In the genomic region with DNA sequence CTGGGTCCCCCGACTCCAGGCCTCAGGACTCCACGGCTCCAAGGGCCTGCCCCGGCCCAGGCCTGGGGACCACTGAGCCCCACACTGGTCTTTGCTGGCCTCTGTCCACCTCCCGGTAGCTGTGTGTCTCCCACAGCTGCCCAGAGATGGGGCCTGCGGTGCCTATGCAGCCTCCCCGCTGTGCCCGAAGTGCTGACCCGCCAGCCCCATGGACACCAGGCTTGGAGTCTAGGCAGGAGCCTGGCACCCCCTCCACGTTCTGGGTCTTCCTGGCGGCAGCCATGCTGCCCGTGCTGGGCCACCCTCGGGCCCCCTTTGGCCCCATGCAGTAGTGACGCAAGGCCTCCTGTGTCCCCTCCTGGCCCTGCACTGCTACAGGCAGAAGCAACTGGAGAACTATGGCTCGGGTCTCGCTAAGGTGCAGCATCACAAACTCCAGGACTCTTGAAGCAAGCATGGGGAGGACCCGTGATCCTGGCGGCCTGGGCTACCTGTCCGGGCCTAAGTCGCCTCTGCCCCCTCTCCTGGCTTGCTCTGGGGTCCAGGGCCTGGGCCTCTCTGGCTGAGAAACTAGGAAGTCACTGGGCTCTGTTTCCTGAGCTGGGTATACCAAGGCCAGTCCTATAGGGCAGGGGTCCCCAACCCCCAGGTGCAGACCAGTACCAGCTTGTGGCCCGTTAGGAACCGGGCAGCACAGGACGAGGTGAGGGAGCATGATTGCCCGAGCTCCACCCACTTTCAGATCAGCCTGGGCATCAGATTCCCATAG, we compare ENCODE assay signal across 6 cellular contexts. TPM values are rescaled to one million over a fixed set of nuclear protein-coding genes. Genes with fewer than 3 reads are reported as not detected.
DNase-seq lines count a peak whose midpoint lies in the region; ATAC-seq and TF ChIP-seq lines count a peak whose summit lies in the region.

No MANE protein-coding gene starts in this region.

- peak; percentile 0 for ATAC-seq in GM19438 (IDR thresholded peaks at IDR 0.05; ENCODE audit: low read depth, unreplicated experiment)
- peak; percentile 15 for ATAC-seq in Right ventricle myocardium superior (ENCODE audit: poor library complexity)

- WGBS in thymus, result 67% methylated on average over 23 of the region's 23 CpGs

- H3K9me3 ChIP-seq in PC-9 (ENCODE audit: insufficient read depth, low read depth) (no peaks in the 10 kb centered on the region), thymus (ENCODE audit: control insufficient read depth) (no peaks in the 10 kb centered on the region)

- H3K9me2 ChIP-seq in PC-9 (ENCODE audit: insufficient read depth), result no peaks in the 10 kb centered on the region

- no peaks in the 10 kb centered on the region for H4K20me1 ChIP-seq in PC-9 (ENCODE audit: insufficient read depth)

- H3K4me1 ChIP-seq in PC-9 (replicated peaks; ENCODE audit: insufficient read depth) (peaks cover 14% of the 10 kb centered on the region), thymus (ENCODE audit: control insufficient read depth, insufficient read depth, low read length) (peaks cover 16% of the 10 kb centered on the region)

- H2AFZ ChIP-seq in PC-9, result peak overlapping the region; percentile 94

- H3K27me3 ChIP-seq in PC-9 (ENCODE audit: insufficient read depth, low read depth), result no peaks in the 10 kb centered on the region
- no peaks in the 10 kb centered on the region for H3K27me3 ChIP-seq in thymus (ENCODE audit: control insufficient read depth, insufficient read depth)

- DNase-seq in PC-9, result no peak
- DNase-seq in Right ventricle myocardium superior, result peak; percentile 52
- no peak for DNase-seq in retina
- no peak for DNase-seq in HPDE6-E6E7 (ENCODE audit: extremely low spot score)

- peak overlapping the region; percentile 79 for H3K4me3 ChIP-seq in PC-9
- peak overlapping the region; percentile 98 for H3K4me3 ChIP-seq in thymus (ENCODE audit: low read length)

- peaks cover 26% of the 10 kb centered on the region for H3K79me2 ChIP-seq in PC-9 (ENCODE audit: low read depth)

- BruUV-seq in PC-9 (replicated peaks; lab: Mats Ljungman, UMichigan), result TSS peak; percentile 44

- no peak for TF ChIP-seq CTCF in PC-9 (conservative IDR thresholded peaks at IDR 0.05)

- POLR2A ChIA-PET in PC-9 (lab: Charles Lee; ENCODE audit: unreplicated experiment), result no interaction called here

- 0 out of 2 replicates have a peak, but pooled peaks cover 3% of the 10 kb centered on the region for H3F3A ChIP-seq in PC-9 (ENCODE audit: insufficient read depth, low read depth)

- H3K27ac ChIP-seq in PC-9, result peak overlapping the region; percentile 25; the same call in 1 of the 2 replicates
- peak overlapping the region; percentile 91 for H3K27ac ChIP-seq in thymus (ENCODE audit: low read depth)

- intact Hi-C loops in PC-9 (cut with micrococcal nuclease; ENCODE audit: unreplicated experiment) (no loop called here), Right ventricle myocardium superior (cut with DNase I) (no loop called here)

- H3K4me2 ChIP-seq in PC-9, result peak overlapping the region; percentile 96

- H3K36me3 ChIP-seq in PC-9 (ENCODE audit: low read depth) (peaks cover 5% of the 10 kb centered on the region; the same call in 1 of the 2 replicates), thymus (ENCODE audit: control insufficient read depth, insufficient read depth) (peaks cover 18% of the 10 kb centered on the region)

- CTCF ChIA-PET in PC-9 (lab: Charles Lee), result no interaction called here

RNA-seq across cellular contexts. Expression of gene MYL5, which starts 0.9 kb away (rescaled TPM):
- 29.8 and 47.6 TPM in 2 replicates for total RNA-seq in PC-9 (2021)
- total RNA-seq in Right ventricle myocardium superior, result 3.7 TPM
- 32.9 TPM for polyA plus RNA-seq in thymus

RNA-seq across cellular contexts. Expression of gene ATP5ME, which starts 1.1 kb away (rescaled TPM):
- total RNA-seq in PC-9 (2021) (334 and 417 TPM in 2 replicates), Right ventricle myocardium superior (1,145 TPM)
- 492 TPM for polyA plus RNA-seq in thymus

RNA-seq across cellular contexts. Expression of gene SLC49A3, which starts 13.7 kb away (rescaled TPM):
- total RNA-seq in PC-9 (2021) (8.1 and 10.7 TPM in 2 replicates), Right ventricle myocardium superior (14.6 TPM)
- polyA plus RNA-seq in thymus, result 4.8 TPM

RNA-seq across cellular contexts. Expression of gene PCGF3, which starts 30.4 kb away (rescaled TPM):
- total RNA-seq in PC-9 (2021) (60.5 and 60.8 TPM in 2 replicates), Right ventricle myocardium superior (20.8 TPM)
- polyA plus RNA-seq in thymus, result 93.4 TPM

RNA-seq across cellular contexts. Expression of gene PDE6B, which starts 49.8 kb away (rescaled TPM):
- 5.9 and 8.2 TPM in 2 replicates for total RNA-seq in PC-9 (2021)
- 1.1 TPM for total RNA-seq in Right ventricle myocardium superior
- polyA plus RNA-seq in thymus, result 7.7 TPM
